In genomic region chr14:52380294-52380693, GRCh38 we compare ENCODE assay signal across 1 cellular context.
TF ChIP-seq lines count a peak whose summit lies in the region.

No MANE protein-coding gene starts in this region.

TF ChIP-seq in GM23338, 12 proteins besides CTCF, POLR2A, EP300 and RAD21 (continued from another document):
- TF ChIP-seq ZNF462 (CRISPR knock-in tag; IDR thresholded peaks at IDR 0.05) (no peak), EZH2phosphoT487 (IDR thresholded peaks at IDR 0.05; ENCODE audit: unreplicated experiment) (no peak), STAT1 (IDR thresholded peaks at IDR 0.05; ENCODE audit: unreplicated experiment) (no peak), ETS1 (IDR thresholded peaks at IDR 0.05) (no peak), CREB1 (CRISPR knock-in tag; IDR thresholded peaks at IDR 0.05; ENCODE audit: low read depth) (no peak)
